13 cellular contexts compared by ENCODE assay signal in genomic region chr6:13398081-13398406, GRCh38.
A peak's percentile ranks its signal among the peaks of the same experiment; 100 is the strongest.
DNase-seq lines count a peak whose midpoint lies in the region; TF ChIP-seq lines count a peak whose summit lies in the region.
"Had no signal": no experiment of that assay in that cellular context is flagged by ENCODE, and none has a peak within 500 bp of the region (broad histone marks: within the 10 kb centered on the region; RNA-seq: fewer than 3 reads in every experiment).

No MANE protein-coding gene starts in this region.

- no peaks in the 10 kb centered on the region for H3K9me3 ChIP-seq in mammary epithelial cell (replicated peaks; ENCODE audit: insufficient read depth, low read length)
- no peaks in the 10 kb centered on the region for H3K9me3 ChIP-seq in muscle layer of duodenum (ENCODE audit: control insufficient read depth in 1 of 2, low read length in 2 of 2)
- H3K9me3 ChIP-seq in sigmoid colon = no peaks in the 10 kb centered on the region

- H3K36me3 ChIP-seq in mammary epithelial cell (ENCODE audit: insufficient read depth, low read length) (no peaks in the 10 kb centered on the region), muscle layer of duodenum (ENCODE audit: control insufficient read depth in 1 of 2, insufficient read depth in 2 of 2, low read length in 2 of 2) (no peaks in the 10 kb centered on the region), sigmoid colon (no peaks in the 10 kb centered on the region)

- H3K27ac ChIP-seq in mammary epithelial cell (ENCODE audit: insufficient read depth, low read depth, low read length) = no peak overlapping the region
- peak overlapping the region; percentile 67 for H3K27ac ChIP-seq in muscle layer of duodenum (ENCODE audit: low read length)
- peak overlapping the region in 2 of 4 donors; percentile 39 to 55 for H3K27ac ChIP-seq in sigmoid colon

- no TSS peak for BruUV-seq in mammary epithelial cell (replicated peaks; lab: Mats Ljungman, UMichigan)

- H3K4me2 ChIP-seq in mammary epithelial cell (ENCODE audit: insufficient read depth, low read depth, low read length) = no peak overlapping the region

- H2AFZ ChIP-seq in mammary epithelial cell (ENCODE audit: low read depth, low read length) = no peak overlapping the region

- H3K36me3 Mint-ChIP-seq in CD14-positive monocyte = peaks cover 0 to 2% of the 10 kb centered on the region in 2 donors

- no peak overlapping the region for H3K4me3 ChIP-seq in mammary epithelial cell (replicated peaks in 1 of 3; ENCODE audit: insufficient read depth in 1 of 3, low read depth in 2 of 3, low read length in 3 of 3)
- no peak overlapping the region for H3K4me3 ChIP-seq in muscle layer of duodenum (ENCODE audit: low read depth in 1 of 2, low read length in 2 of 2)
- H3K4me3 ChIP-seq in sigmoid colon = no peak overlapping the region

- CTCF ChIA-PET in mammary epithelial cell (lab: Charles Lee; ENCODE audit: low non-redundant PET) = interaction anchor here (0.8 kb wide), 1 partner anchor 9 kb away, joined by 6 read pairs; no protein-coding TSS in a partner anchor

- TF ChIP-seq CTCF in CD14-positive monocyte (IDR thresholded peaks at IDR 0.05) (no peak), mammary epithelial cell (conservative IDR thresholded peaks at IDR 0.05 in 1 of 2, IDR thresholded peaks at IDR 0.05 in 1 of 2; ENCODE audit: extremely low read depth in 1 of 2, insufficient read depth in 1 of 2, low read depth in 1 of 2, low read length in 2 of 2) (no peak), sigmoid colon (IDR thresholded peaks at IDR 0.05) (no peak)

- peak overlapping the region in 5 of 7 donors; percentile 73 to 99 (median 99) for H3K27ac Mint-ChIP-seq in CD14-positive monocyte
- H3K27ac Mint-ChIP-seq: effector memory CD8-positive, alpha-beta T cell; stimulated activated naive CD8-positive, alpha-beta T cell treated with anti-CD3 and anti-CD28 coated beads, Interleukin-15, amount 100 ng/mL, for 72 hours had no signal

- TF ChIP-seq POLR2A in sigmoid colon (IDR thresholded peaks at IDR 0.05) = no peak

- H3K79me2 ChIP-seq in mammary epithelial cell (ENCODE audit: insufficient read depth, low read length) = peaks cover 17% of the 10 kb centered on the region

- intact Hi-C loops in CD14-positive monocyte (cut with micrococcal nuclease) = loop anchor here in 1 of 2 donors (5.0 kb wide), 2 partner anchors 61 to 64 kb away; no protein-coding TSS in a partner anchor
- intact Hi-C loops in mammary epithelial cell (cut with micrococcal nuclease) = no loop called here
- intact Hi-C loops in sigmoid colon (cut with DNase I) = no loop called here

- no peak overlapping the region for H3K9ac ChIP-seq in mammary epithelial cell (ENCODE audit: insufficient read depth, low read length)

- no peak overlapping the region for H3K4me3 Mint-ChIP-seq in CD14-positive monocyte
- H3K4me3 Mint-ChIP-seq: activated naive CD8-positive, alpha-beta T cell treated with anti-CD3 and anti-CD28 coated beads, Interleukin-2, amount 50 U/mL, for 24 hours; effector memory CD8-positive, alpha-beta T cell; neural crest cell; stimulated activated naive CD8-positive, alpha-beta T cell treated with anti-CD3 and anti-CD28 coated beads, Interleukin-15, amount 100 ng/mL, for 72 hours had no signal

- DNase-seq in CD14-positive monocyte (ENCODE audit: low spot score) (no peak), HT-29 (ENCODE audit: low spot score) (peak; percentile 72), mammary epithelial cell (peak; percentile 57), sigmoid colon (no peak), hippocampal formation (lab: John Stamatoyannopoulos, UW) (no peak), H4 (ENCODE audit: low spot score) (no peak), SW480 (ENCODE audit: low spot score) (no peak)
- DNase-seq: activated naive CD8-positive, alpha-beta T cell treated with anti-CD3 and anti-CD28 coated beads, Interleukin-2, amount 50 U/mL, for 24 hours; effector memory CD8-positive, alpha-beta T cell; MV-4-11; stimulated activated naive CD8-positive, alpha-beta T cell treated with anti-CD3 and anti-CD28 coated beads, Interleukin-15, amount 100 ng/mL, for 72 hours had no signal

- in situ Hi-C loops in mammary epithelial cell (cut with MboI; ENCODE audit: low sequenced_read_pairs in 2 of 2) = no loop called here

- H3K27me3 ChIP-seq in mammary epithelial cell (ENCODE audit: insufficient read depth, low read length) (no peaks in the 10 kb centered on the region), muscle layer of duodenum (ENCODE audit: low read depth, low read length) (no peaks in the 10 kb centered on the region), sigmoid colon (no peaks in the 10 kb centered on the region)

- H3K4me1 Mint-ChIP-seq in CD14-positive monocyte = peaks cover 33% of the 10 kb centered on the region

- H3K9me3 Mint-ChIP-seq in CD14-positive monocyte = peaks cover 0 to 1% (median 0%) of the 10 kb centered on the region in 7 donors
- H3K9me3 Mint-ChIP-seq: activated naive CD8-positive, alpha-beta T cell treated with anti-CD3 and anti-CD28 coated beads, Interleukin-2, amount 50 U/mL, for 24 hours; effector memory CD8-positive, alpha-beta T cell; neural crest cell; stimulated activated naive CD8-positive, alpha-beta T cell treated with anti-CD3 and anti-CD28 coated beads, Interleukin-15, amount 100 ng/mL, for 72 hours had no signal

- no peak for TF ChIP-seq EP300 in sigmoid colon (IDR thresholded peaks at IDR 0.05)

- H3K27me3 Mint-ChIP-seq in CD14-positive monocyte (ENCODE audit: low read depth in 3 of 3) = peaks cover 1 to 3% (median 1%) of the 10 kb centered on the region in 3 donors
- H3K27me3 Mint-ChIP-seq: activated naive CD8-positive, alpha-beta T cell treated with anti-CD3 and anti-CD28 coated beads, Interleukin-2, amount 50 U/mL, for 24 hours; effector memory CD8-positive, alpha-beta T cell; stimulated activated naive CD8-positive, alpha-beta T cell treated with anti-CD3 and anti-CD28 coated beads, Interleukin-15, amount 100 ng/mL, for 72 hours had no signal

- dilution Hi-C loops in mammary epithelial cell (cut with HindIII; ENCODE audit: low sequenced_read_pairs) = no loop called here

- no peaks in the 10 kb centered on the region for H4K20me1 ChIP-seq in mammary epithelial cell (ENCODE audit: insufficient read depth, low read length)

- H3K4me1 ChIP-seq in mammary epithelial cell (ENCODE audit: insufficient read depth, low read length) = peaks cover 22% of the 10 kb centered on the region
- peaks cover 17% of the 10 kb centered on the region in 2 donors for H3K4me1 ChIP-seq in muscle layer of duodenum (ENCODE audit: control insufficient read depth in 1 of 2, insufficient read depth in 2 of 2, low read length in 2 of 2)
- peaks cover 0 to 43% (median 33%) of the 10 kb centered on the region in 4 donors for H3K4me1 ChIP-seq in sigmoid colon

- 61% methylated on average over 6 of the region's 6 CpGs for WGBS in mammary epithelial cell (ENCODE audit: low coverage, missing lambda C conversion rate)
- WGBS in sigmoid colon, 2 donors = 60 to 69% methylated on average over 6 of the region's 6 CpGs

Comparison
In these comparisons a context has a peak if more than half of its experiments do, and no peak if none do; other contexts are left out.
1. DNase-seq: peak in HT-29 (single experiment) and mammary epithelial cell (single experiment); none in CD14-positive monocyte (single experiment), sigmoid colon (single experiment), hippocampal formation (0 of 2), H4 (single experiment) and SW480 (single experiment).